Comparison of ENCODE assay signal across 25 cellular contexts in the genomic region with DNA sequence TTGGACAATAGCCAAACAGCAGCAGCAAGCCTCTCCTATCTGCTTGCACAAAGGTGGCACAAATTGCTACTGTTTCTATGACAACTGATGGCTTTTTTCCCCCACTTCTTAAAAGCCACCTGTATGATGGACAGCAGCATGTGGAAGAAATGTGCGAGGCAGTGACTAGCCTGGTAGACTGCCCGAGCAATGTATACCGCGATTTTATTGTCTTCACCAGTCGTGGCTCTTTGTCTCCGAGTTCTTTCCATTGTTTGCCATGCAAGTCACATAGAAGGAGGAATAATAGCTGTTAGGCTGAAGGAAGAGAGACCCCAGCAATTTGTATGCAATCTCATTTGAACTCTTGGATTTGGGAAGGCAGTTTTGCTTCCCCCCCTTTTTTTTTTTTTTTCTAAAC.
A peak's percentile ranks its signal among the peaks of the same experiment; 100 is the strongest.
DNase-seq lines count a peak whose midpoint lies in the region; ATAC-seq and TF ChIP-seq lines count a peak whose summit lies in the region.
"Had no signal": no experiment of that assay in that cellular context is flagged by ENCODE, and none has a peak within 500 bp of the region (broad histone marks: within the 10 kb centered on the region; RNA-seq: fewer than 3 reads in every experiment).

No MANE protein-coding gene starts in this region.

- peaks cover 4% of the 10 kb centered on the region for H3K36me3 Mint-ChIP-seq in neural progenitor cell

- no peak for TF ChIP-seq CTCF in neural progenitor cell (IDR thresholded peaks at IDR 0.05)

- H2AFZ ChIP-seq in neural progenitor cell (replicated peaks) = no peak overlapping the region

- peaks cover 35% of the 10 kb centered on the region for H3K4me1 Mint-ChIP-seq in neural progenitor cell

- H3K27ac ChIP-seq in neural progenitor cell = no peak overlapping the region
- H3K27ac ChIP-seq: 22Rv1, C4-2B, epithelial cell of prostate, left lung, skin epidermis, vagina had no signal

- H3K4me3 ChIP-seq in neural progenitor cell = no peak overlapping the region
- H3K4me3 ChIP-seq: left lung, skin epidermis, vagina had no signal

- peaks cover 21% of the 10 kb centered on the region for H3K9me3 Mint-ChIP-seq in neural progenitor cell
- H3K9me3 Mint-ChIP-seq: activated B cell treated with CpG ODN at 0.5 μM for 24 hours; stimulated activated naive CD8-positive, alpha-beta T cell treated with anti-CD3 and anti-CD28 coated beads, Interleukin-15, Interleukin-2, amounts not matched to agents 100 ng/mL and 50 ng/mL, for 24 hours had no signal

- H3K27me3 ChIP-seq in neural progenitor cell = peaks cover 9% of the 10 kb centered on the region
- H3K27me3 ChIP-seq: left lung, vagina had no signal

- H3K4me1 ChIP-seq in neural progenitor cell = peaks cover 16% of the 10 kb centered on the region
- H3K4me1 ChIP-seq: left lung, vagina had no signal

- no peak overlapping the region for H3K9ac ChIP-seq in neural progenitor cell

- no peak for ATAC-seq in sciatic nerve
- ATAC-seq in SK-N-SH treated with all-trans-retinoic acid at 6 μM for 48 hours = no peak
- ATAC-seq: left lung had no signal

- peak overlapping the region; percentile 40 for H3K4me2 ChIP-seq in neural progenitor cell

- no peaks in the 10 kb centered on the region for H3K36me3 ChIP-seq in neural progenitor cell
- H3K36me3 ChIP-seq: left lung, vagina had no signal

- intact Hi-C loops in sciatic nerve (cut with DNase I) = no loop called here

- H3K4me3 Mint-ChIP-seq in neural progenitor cell = no peak overlapping the region
- H3K4me3 Mint-ChIP-seq: activated B cell treated with CpG ODN at 0.5 μM for 24 hours; stimulated activated naive CD8-positive, alpha-beta T cell treated with anti-CD3 and anti-CD28 coated beads, Interleukin-15, Interleukin-2, amounts not matched to agents 100 ng/mL and 50 ng/mL, for 24 hours had no signal

- H3K27me3 Mint-ChIP-seq in neural progenitor cell (ENCODE audit: insufficient read depth, low read depth) = peaks cover 10% of the 10 kb centered on the region
- H3K27me3 Mint-ChIP-seq: activated B cell treated with CpG ODN at 0.5 μM for 24 hours; stimulated activated naive CD8-positive, alpha-beta T cell treated with anti-CD3 and anti-CD28 coated beads, Interleukin-15, Interleukin-2, amounts not matched to agents 100 ng/mL and 50 ng/mL, for 24 hours had no signal

- no peaks in the 10 kb centered on the region for H4K20me1 ChIP-seq in neural progenitor cell (ENCODE audit: low read depth)

- DNase-seq in DMS 273 (lab: John Stamatoyannopoulos, UW; ENCODE audit: unreplicated experiment) (peak; percentile 7), DMS 273 treated with DMSO at 0.1 percent for 48 hours (lab: John Stamatoyannopoulos, UW) (no peak), NCI-H146 treated with DMSO at 0.1 percent for 48 hours (lab: John Stamatoyannopoulos, UW; ENCODE audit: unreplicated experiment) (peak; percentile 48), NCI-H524 treated with DMSO at 0.1 percent for 48 hours (lab: John Stamatoyannopoulos, UW) (peak; percentile 83), neural progenitor cell (ENCODE audit: low spot score) (peak; percentile 65), SIG-M5 treated with dmso at 0.1 percent for 504 hours (lab: John Stamatoyannopoulos, UW; ENCODE audit: unreplicated experiment) (no peak), sciatic nerve (ENCODE audit: low spot score) (no peak)
- DNase-seq: activated B cell treated with CpG ODN at 0.5 μM for 24 hours; activated naive CD4-positive, alpha-beta T cell treated with Interleukin-2 at 50 U/mL for 16 hours; Calu3; effector CD4-positive, alpha-beta T cell; left lung; mesenchymal stem cell; MM.1S; NCI-H1694 treated with DMSO at 0.1 percent for 48 hours; NCI-H526; occipital lobe; T-helper 1 cell had no signal

- H3K9me3 ChIP-seq in neural progenitor cell (ENCODE audit: low read depth) = no peaks in the 10 kb centered on the region
- H3K9me3 ChIP-seq: left lung, vagina had no signal

- no peaks in the 10 kb centered on the region for H3K79me2 ChIP-seq in neural progenitor cell (ENCODE audit: low read depth)

- peak overlapping the region; percentile 74 for H3K27ac Mint-ChIP-seq in neural progenitor cell
- H3K27ac Mint-ChIP-seq: activated B cell treated with CpG ODN at 0.5 μM for 24 hours; stimulated activated naive CD8-positive, alpha-beta T cell treated with anti-CD3 and anti-CD28 coated beads, Interleukin-15, Interleukin-2, amounts not matched to agents 100 ng/mL and 50 ng/mL, for 24 hours had no signal

- H3F3A ChIP-seq in neural progenitor cell (ENCODE audit: low read depth) = peaks cover 9% of the 10 kb centered on the region

TF ChIP-seq in SK-N-SH treated with all-trans-retinoic acid at 6 μM for 48 hours, 23 proteins besides CTCF, POLR2A, EP300 and RAD21:
- TF ChIP-seq PPARA (CRISPR knock-in tag; IDR thresholded peaks at IDR 0.05; ENCODE audit: borderline replicate concordance) = no peak
- TF ChIP-seq TCF4 (CRISPR knock-in tag; IDR thresholded peaks at IDR 0.05; ENCODE audit: borderline replicate concordance) = no peak
- TF ChIP-seq BACH2 (CRISPR knock-in tag; IDR thresholded peaks at IDR 0.05; ENCODE audit: borderline replicate concordance) = no peak

Comparison
In these comparisons a context has a peak if more than half of its experiments do, and no peak if none do; other contexts are left out.
1. DNase-seq: peak in DMS 273 (single experiment), NCI-H146 treated with DMSO at 0.1 percent for 48 hours (single experiment), NCI-H524 treated with DMSO at 0.1 percent for 48 hours (single experiment) and neural progenitor cell (single experiment); none in DMS 273 treated with DMSO at 0.1 percent for 48 hours (single experiment), SIG-M5 treated with dmso at 0.1 percent for 504 hours (single experiment) and sciatic nerve (single experiment).